In genomic region chr11:92852946-92853345, GRCh38 we compare ENCODE assay signal across 1 cellular context.
TF ChIP-seq lines count a peak whose summit lies in the region.

No MANE protein-coding gene starts in this region.

TF ChIP-seq in HEK293, 187 proteins besides CTCF, POLR2A, EP300 and RAD21 (continued from another document):
- TF ChIP-seq, protein P1, sequence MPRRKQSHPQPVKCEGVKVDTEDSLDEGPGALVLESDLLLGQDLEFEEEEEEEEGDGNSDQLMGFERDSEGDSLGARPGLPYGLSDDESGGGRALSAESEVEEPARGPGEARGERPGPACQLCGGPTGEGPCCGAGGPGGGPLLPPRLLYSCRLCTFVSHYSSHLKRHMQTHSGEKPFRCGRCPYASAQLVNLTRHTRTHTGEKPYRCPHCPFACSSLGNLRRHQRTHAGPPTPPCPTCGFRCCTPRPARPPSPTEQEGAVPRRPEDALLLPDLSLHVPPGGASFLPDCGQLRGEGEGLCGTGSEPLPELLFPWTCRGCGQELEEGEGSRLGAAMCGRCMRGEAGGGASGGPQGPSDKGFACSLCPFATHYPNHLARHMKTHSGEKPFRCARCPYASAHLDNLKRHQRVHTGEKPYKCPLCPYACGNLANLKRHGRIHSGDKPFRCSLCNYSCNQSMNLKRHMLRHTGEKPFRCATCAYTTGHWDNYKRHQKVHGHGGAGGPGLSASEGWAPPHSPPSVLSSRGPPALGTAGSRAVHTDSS (tag by site-specific recombination; IDR thresholded peaks at IDR 0.05), result no peak
- no peak for TF ChIP-seq ZNF174 (tag by site-specific recombination; IDR thresholded peaks at IDR 0.05)
- TF ChIP-seq, protein P2, sequence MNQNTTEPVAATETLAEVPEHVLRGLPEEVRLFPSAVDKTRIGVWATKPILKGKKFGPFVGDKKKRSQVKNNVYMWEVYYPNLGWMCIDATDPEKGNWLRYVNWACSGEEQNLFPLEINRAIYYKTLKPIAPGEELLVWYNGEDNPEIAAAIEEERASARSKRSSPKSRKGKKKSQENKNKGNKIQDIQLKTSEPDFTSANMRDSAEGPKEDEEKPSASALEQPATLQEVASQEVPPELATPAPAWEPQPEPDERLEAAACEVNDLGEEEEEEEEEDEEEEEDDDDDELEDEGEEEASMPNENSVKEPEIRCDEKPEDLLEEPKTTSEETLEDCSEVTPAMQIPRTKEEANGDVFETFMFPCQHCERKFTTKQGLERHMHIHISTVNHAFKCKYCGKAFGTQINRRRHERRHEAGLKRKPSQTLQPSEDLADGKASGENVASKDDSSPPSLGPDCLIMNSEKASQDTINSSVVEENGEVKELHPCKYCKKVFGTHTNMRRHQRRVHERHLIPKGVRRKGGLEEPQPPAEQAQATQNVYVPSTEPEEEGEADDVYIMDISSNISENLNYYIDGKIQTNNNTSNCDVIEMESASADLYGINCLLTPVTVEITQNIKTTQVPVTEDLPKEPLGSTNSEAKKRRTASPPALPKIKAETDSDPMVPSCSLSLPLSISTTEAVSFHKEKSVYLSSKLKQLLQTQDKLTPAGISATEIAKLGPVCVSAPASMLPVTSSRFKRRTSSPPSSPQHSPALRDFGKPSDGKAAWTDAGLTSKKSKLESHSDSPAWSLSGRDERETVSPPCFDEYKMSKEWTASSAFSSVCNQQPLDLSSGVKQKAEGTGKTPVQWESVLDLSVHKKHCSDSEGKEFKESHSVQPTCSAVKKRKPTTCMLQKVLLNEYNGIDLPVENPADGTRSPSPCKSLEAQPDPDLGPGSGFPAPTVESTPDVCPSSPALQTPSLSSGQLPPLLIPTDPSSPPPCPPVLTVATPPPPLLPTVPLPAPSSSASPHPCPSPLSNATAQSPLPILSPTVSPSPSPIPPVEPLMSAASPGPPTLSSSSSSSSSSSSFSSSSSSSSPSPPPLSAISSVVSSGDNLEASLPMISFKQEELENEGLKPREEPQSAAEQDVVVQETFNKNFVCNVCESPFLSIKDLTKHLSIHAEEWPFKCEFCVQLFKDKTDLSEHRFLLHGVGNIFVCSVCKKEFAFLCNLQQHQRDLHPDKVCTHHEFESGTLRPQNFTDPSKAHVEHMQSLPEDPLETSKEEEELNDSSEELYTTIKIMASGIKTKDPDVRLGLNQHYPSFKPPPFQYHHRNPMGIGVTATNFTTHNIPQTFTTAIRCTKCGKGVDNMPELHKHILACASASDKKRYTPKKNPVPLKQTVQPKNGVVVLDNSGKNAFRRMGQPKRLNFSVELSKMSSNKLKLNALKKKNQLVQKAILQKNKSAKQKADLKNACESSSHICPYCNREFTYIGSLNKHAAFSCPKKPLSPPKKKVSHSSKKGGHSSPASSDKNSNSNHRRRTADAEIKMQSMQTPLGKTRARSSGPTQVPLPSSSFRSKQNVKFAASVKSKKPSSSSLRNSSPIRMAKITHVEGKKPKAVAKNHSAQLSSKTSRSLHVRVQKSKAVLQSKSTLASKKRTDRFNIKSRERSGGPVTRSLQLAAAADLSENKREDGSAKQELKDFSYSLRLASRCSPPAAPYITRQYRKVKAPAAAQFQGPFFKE (tag by site-specific recombination; IDR thresholded peaks at IDR 0.05; ENCODE audit: borderline replicate concordance), result no peak
